11 cellular contexts compared by ENCODE assay signal in the genomic region with DNA sequence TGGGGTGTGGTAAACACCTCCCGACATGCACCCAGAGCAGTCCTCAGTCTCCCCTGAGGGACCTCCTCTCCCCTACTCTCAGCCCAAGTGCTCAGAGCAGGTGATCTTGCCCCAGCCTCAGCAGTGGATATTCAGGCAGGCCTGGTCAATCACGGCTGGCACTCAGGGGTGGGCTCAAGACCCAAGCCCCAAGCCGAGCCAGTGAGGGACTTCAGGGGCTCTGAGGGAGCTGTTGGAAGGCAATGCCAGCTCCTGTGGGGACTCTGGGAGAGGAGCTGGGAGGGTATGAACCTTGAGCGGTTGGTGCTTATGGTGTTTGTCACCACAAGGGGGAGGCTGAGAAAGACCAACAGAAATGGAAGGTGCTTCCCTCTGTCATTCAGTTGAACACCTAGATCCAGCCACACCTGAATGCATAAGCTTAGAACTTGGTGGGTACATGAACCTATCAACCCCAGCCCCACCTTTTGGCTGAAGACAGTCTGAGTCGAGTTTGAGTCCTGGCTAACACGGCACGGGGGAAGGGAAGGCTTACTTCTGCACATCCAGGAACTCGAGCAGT. TPM values are rescaled to one million over a fixed set of nuclear protein-coding genes. Genes with fewer than 3 reads are reported as not detected.
DNase-seq lines count a peak whose midpoint lies in the region; FAIRE-seq and TF ChIP-seq lines count a peak whose summit lies in the region.
"Had no signal": no experiment of that assay in that cellular context is flagged by ENCODE, and none has a peak within 500 bp of the region (broad histone marks: within the 10 kb centered on the region; RNA-seq: fewer than 3 reads in every experiment).

No MANE protein-coding gene starts in this region.

- no peak for TF ChIP-seq POLR2A in H54 (IDR thresholded peaks at IDR 0.05; ENCODE audit: low read depth, low read length)

- TF ChIP-seq CTCF in epithelial cell of proximal tubule (conservative IDR thresholded peaks at IDR 0.05; ENCODE audit: low read depth, low read length) (peak; percentile 32), retinal pigment epithelial cell (conservative IDR thresholded peaks at IDR 0.05; ENCODE audit: low read depth, low read length) (peak; percentile 31), GM20000 (IDR thresholded peaks at IDR 0.05; ENCODE audit: extremely low read depth, missing control alignments) (no peak)

- DNase-seq in activated T-cell treated with anti-CD3 and anti-CD28 coated beads, Interleukin-2, amount 50 U/mL, for 1 hour, result peak; percentile 15
- DNase-seq in activated T-cell treated with anti-CD3 and anti-CD28 coated beads for 4 hours (no peak), NCI-H69 (lab: John Stamatoyannopoulos, UW) (peak; percentile 5), epithelial cell of proximal tubule (ENCODE audit: low read depth) (no peak), retinal pigment epithelial cell (ENCODE audit: low read depth) (no peak), dermis blood vessel endothelial cell (no peak), H54 (ENCODE audit: insufficient read length, low spot score) (no peak), GM20000 (ENCODE audit: low spot score) (no peak)
- DNase-seq: SW 1271 had no signal

- no peak for FAIRE-seq in H54 (lab: Jason Lieb, UNC)

- no peak overlapping the region for H3K4me3 ChIP-seq in epithelial cell of proximal tubule (ENCODE audit: low read depth, low read length)
- no peak overlapping the region for H3K4me3 ChIP-seq in retinal pigment epithelial cell (ENCODE audit: low read length)
- H3K4me3 ChIP-seq: psoas muscle had no signal

RNA-seq across cellular contexts. Expression of a gene that starts 19.4 kb away (rescaled TPM):
- total RNA-seq in epithelial cell of proximal tubule (9.0 and 17.8 TPM in 2 replicates), dermis blood vessel endothelial cell (7.5 and 8.5 TPM in 2 replicates)

RNA-seq across cellular contexts. Expression of a gene that starts 27.1 kb away (rescaled TPM):
- not detected in 2 replicates for total RNA-seq in epithelial cell of proximal tubule
- 0.17 TPM in 1 of 2 replicates, not detected in the other for total RNA-seq in dermis blood vessel endothelial cell

RNA-seq across cellular contexts. Expression of a gene that starts 43.6 kb away (rescaled TPM):
- total RNA-seq in epithelial cell of proximal tubule, result not detected in 2 replicates
- not detected in 2 replicates for total RNA-seq in dermis blood vessel endothelial cell
- total RNA-seq: fibroblast of lung had no signal

Comparison
In these comparisons a context has a peak if more than half of its experiments do, and no peak if none do; other contexts are left out.
1. DNase-seq: peak in activated T-cell treated with anti-CD3 and anti-CD28 coated beads, Interleukin-2, amount 50 U/mL, for 1 hour (single experiment) and NCI-H69 (single experiment); none in activated T-cell treated with anti-CD3 and anti-CD28 coated beads for 4 hours (single experiment), epithelial cell of proximal tubule (single experiment), retinal pigment epithelial cell (single experiment), dermis blood vessel endothelial cell (single experiment), H54 (single experiment) and GM20000 (single experiment).